ENCODE assay signal across 25 cellular contexts in genomic region chr2:147789720-147790119, GRCh38. TPM values are rescaled to one million over a fixed set of nuclear protein-coding genes. Genes with fewer than 3 reads are reported as not detected.
DNase-seq lines count a peak whose midpoint lies in the region; ATAC-seq, FAIRE-seq and TF ChIP-seq lines count a peak whose summit lies in the region.
"Had no signal": no experiment of that assay in that cellular context is flagged by ENCODE, and none has a peak within 500 bp of the region (broad histone marks: within the 10 kb centered on the region; RNA-seq: fewer than 3 reads in every experiment).

No MANE protein-coding gene starts in this region.

- H4K91ac ChIP-seq in IMR-90 (ENCODE audit: insufficient read depth, low read depth, low read length), result no peak overlapping the region

- H3K18ac ChIP-seq in IMR-90 (ENCODE audit: low read depth, low read length), result no peak overlapping the region

- H3K4me1 ChIP-seq in IMR-90 (ENCODE audit: control insufficient read depth, insufficient read depth, low read length) (peaks cover 2% of the 10 kb centered on the region; the same call in 1 of the 2 replicates), kidney (ENCODE audit: control insufficient read depth in 1 of 2, insufficient read depth in 1 of 2, low read depth in 1 of 2, low read length in 2 of 2) (no peaks in the 10 kb centered on the region)
- H3K4me1 ChIP-seq: ascending aorta had no signal

- H3K4me3 ChIP-seq in BJ (ENCODE audit: low read depth, low read length), result no peak overlapping the region
- H3K4me3 ChIP-seq in IMR-90 (ENCODE audit: insufficient read depth, low read depth, low read length), result no peak overlapping the region
- H3K4me3 ChIP-seq in cardiac fibroblast (replicated peaks in 1 of 2; ENCODE audit: low read depth in 2 of 2, low read length in 2 of 2), result no peak overlapping the region
- no peak overlapping the region for H3K4me3 ChIP-seq in kidney (ENCODE audit: low read length in 2 of 2)
- H3K4me3 ChIP-seq: ascending aorta, coronary artery, thoracic aorta had no signal

- H3K4me3 Mint-ChIP-seq in endothelial cell (ENCODE audit: unreplicated experiment), result no peak overlapping the region
- no peak overlapping the region for H3K4me3 Mint-ChIP-seq in activated naive CD4-positive, alpha-beta T cell treated with anti-CD3 and anti-CD28 coated beads, Interleukin-2, amount 10 ng/mL, durations not matched to agents 7 days and 5 days
- H3K4me3 Mint-ChIP-seq in activated CD8-positive, alpha-beta memory T cell treated with anti-CD3 and anti-CD28 coated beads, Interleukin-2, amount 10 ng/mL, durations not matched to agents 7 days and 5 days, result no peak overlapping the region
- H3K4me3 Mint-ChIP-seq: CD8-positive, alpha-beta T cell; stimulated activated memory B cell treated with anti-CD40 and anti-IgM and Interleukin-4, amounts not matched to agents 10 μg/mL and 1 μg/mL and 100 μg/mL, for 72 hours; T-helper 1 cell treated with Interleukin-12 subunit alpha and Interleukin-12 subunit beta and Interleukin-4 antibody, amounts not matched to agents 30 μg/mL and 1 μg/mL, for 36 hours had no signal

- in situ Hi-C loops in IMR-90 (cut with MboI; ENCODE audit: low sequenced_read_pairs), result no loop called here

- H3K79me1 ChIP-seq in IMR-90 (ENCODE audit: low read depth in 1 of 2, low read length in 2 of 2), result no peaks in the 10 kb centered on the region

- no peaks in the 10 kb centered on the region; the same call in 1 of the 2 replicates for H3K9me1 ChIP-seq in IMR-90 (ENCODE audit: insufficient read depth, low read length)

- H3K9me3 ChIP-seq in IMR-90 (ENCODE audit: control insufficient read depth, insufficient read depth, low read length) (no peaks in the 10 kb centered on the region), kidney (ENCODE audit: control insufficient read depth in 1 of 2, low read length in 2 of 2) (no peaks in the 10 kb centered on the region)
- H3K9me3 ChIP-seq: ascending aorta, thoracic aorta had no signal

- no peak overlapping the region for H2AK5ac ChIP-seq in IMR-90 (ENCODE audit: low read depth, low read length)

- H4K20me1 ChIP-seq in IMR-90 (ENCODE audit: insufficient read depth, low read length), result no peaks in the 10 kb centered on the region

- no peak overlapping the region for H3K14ac ChIP-seq in IMR-90 (replicated peaks; ENCODE audit: low read depth, low read length)

- intact Hi-C loops in IMR-90 (cut with micrococcal nuclease) (no loop called here), kidney (cut with DNase I) (no loop called here)

- H2BK120ac ChIP-seq in IMR-90 (ENCODE audit: low read depth, low read length), result no peak overlapping the region

- H3K9ac ChIP-seq in IMR-90 (ENCODE audit: low read depth, low read length), result no peak overlapping the region
- H3K9ac ChIP-seq in kidney (ENCODE audit: low read length in 2 of 2), result no peak overlapping the region

- peak overlapping the region; percentile 28; the same call in 1 of the 2 replicates for H3K4me2 ChIP-seq in IMR-90 (ENCODE audit: low read depth, low read length)

- no peak overlapping the region for H3K27ac Mint-ChIP-seq in endothelial cell (ENCODE audit: unreplicated experiment)
- H3K27ac Mint-ChIP-seq in activated naive CD4-positive, alpha-beta T cell treated with anti-CD3 and anti-CD28 coated beads, Interleukin-2, amount 10 ng/mL, durations not matched to agents 7 days and 5 days, result no peak overlapping the region
- no peak overlapping the region for H3K27ac Mint-ChIP-seq in activated CD8-positive, alpha-beta memory T cell treated with anti-CD3 and anti-CD28 coated beads, Interleukin-2, amount 10 ng/mL, durations not matched to agents 7 days and 5 days
- H3K27ac Mint-ChIP-seq: CD8-positive, alpha-beta T cell; stimulated activated memory B cell treated with anti-CD40 and anti-IgM and Interleukin-4, amounts not matched to agents 10 μg/mL and 1 μg/mL and 100 μg/mL, for 72 hours; T-helper 1 cell treated with Interleukin-12 subunit alpha and Interleukin-12 subunit beta and Interleukin-4 antibody, amounts not matched to agents 30 μg/mL and 1 μg/mL, for 36 hours had no signal

- no peak overlapping the region for H2BK15ac ChIP-seq in IMR-90 (ENCODE audit: low read depth, low read length)

- H3K4ac ChIP-seq in IMR-90 (ENCODE audit: low read depth, low read length), result no peak overlapping the region

- no peaks in the 10 kb centered on the region for H3K27me3 ChIP-seq in BJ (ENCODE audit: control insufficient read depth, insufficient read depth, low read length)
- no peaks in the 10 kb centered on the region for H3K27me3 ChIP-seq in IMR-90 (ENCODE audit: control insufficient read depth, insufficient read depth, low read length)
- H3K27me3 ChIP-seq: ascending aorta had no signal

- dilution Hi-C loops in IMR-90 (cut with HindIII; ENCODE audit: low sequenced_read_pairs, unreplicated experiment), result no loop called here

- peaks cover 3% of the 10 kb centered on the region for H3K27me3 Mint-ChIP-seq in endothelial cell (ENCODE audit: unreplicated experiment)
- H3K27me3 Mint-ChIP-seq in activated naive CD4-positive, alpha-beta T cell treated with anti-CD3 and anti-CD28 coated beads, Interleukin-2, amount 10 ng/mL, durations not matched to agents 7 days and 5 days, result no peaks in the 10 kb centered on the region
- H3K27me3 Mint-ChIP-seq in activated CD8-positive, alpha-beta memory T cell treated with anti-CD3 and anti-CD28 coated beads, Interleukin-2, amount 10 ng/mL, durations not matched to agents 7 days and 5 days, result no peaks in the 10 kb centered on the region
- H3K27me3 Mint-ChIP-seq: stimulated activated memory B cell treated with anti-CD40 and anti-IgM and Interleukin-4, amounts not matched to agents 10 μg/mL and 1 μg/mL and 100 μg/mL, for 72 hours had no signal

- H4K8ac ChIP-seq in IMR-90 (ENCODE audit: low read depth in 2 of 2, low read length in 2 of 2), result no peak overlapping the region

- ATAC-seq in IMR-90 (ENCODE audit: low read depth), result peak; percentile 70
- no peak for ATAC-seq in activated CD8-positive, alpha-beta memory T cell treated with anti-CD3 and anti-CD28 coated beads, Interleukin-2, amount 10 ng/mL, durations not matched to agents 7 days and 5 days
- ATAC-seq: CD8-positive, alpha-beta T cell; right cardiac atrium; stimulated activated memory B cell treated with anti-CD40 and anti-IgM and Interleukin-4, amounts not matched to agents 10 μg/mL and 1 μg/mL and 100 μg/mL, for 72 hours had no signal

- FAIRE-seq in kidney (lab: Jason Lieb, UNC), result no peak
- FAIRE-seq: endothelial cell of umbilical vein, GM18507 had no signal

- POLR2A ChIA-PET in BJ (lab: Charles Lee) (no interaction called here), IMR-90 (lab: Charles Lee; ENCODE audit: unreplicated experiment) (no interaction called here)

- no peak overlapping the region for H3K56ac ChIP-seq in IMR-90 (ENCODE audit: extremely low read depth, insufficient read depth, low read length)

- TF ChIP-seq RAD21 in IMR-90 (IDR thresholded peaks at IDR 0.05; ENCODE audit: low read length), result no peak

- no peak overlapping the region for H2BK5ac ChIP-seq in IMR-90 (ENCODE audit: low read depth, low read length, poor library complexity, severe bottlenecking)

- no peaks in the 10 kb centered on the region for H3K36me3 Mint-ChIP-seq in endothelial cell (ENCODE audit: low read depth, unreplicated experiment)
- no peaks in the 10 kb centered on the region for H3K36me3 Mint-ChIP-seq in activated naive CD4-positive, alpha-beta T cell treated with anti-CD3 and anti-CD28 coated beads, Interleukin-2, amount 10 ng/mL, durations not matched to agents 7 days and 5 days
- no peaks in the 10 kb centered on the region for H3K36me3 Mint-ChIP-seq in activated CD8-positive, alpha-beta memory T cell treated with anti-CD3 and anti-CD28 coated beads, Interleukin-2, amount 10 ng/mL, durations not matched to agents 7 days and 5 days
- H3K36me3 Mint-ChIP-seq: CD8-positive, alpha-beta T cell; stimulated activated memory B cell treated with anti-CD40 and anti-IgM and Interleukin-4, amounts not matched to agents 10 μg/mL and 1 μg/mL and 100 μg/mL, for 72 hours had no signal

- H2AK9ac ChIP-seq in IMR-90 (replicated peaks; ENCODE audit: low read depth, low read length, poor library complexity), result no peak overlapping the region

- no peaks in the 10 kb centered on the region for H3K9me3 Mint-ChIP-seq in endothelial cell (ENCODE audit: unreplicated experiment)
- no peaks in the 10 kb centered on the region for H3K9me3 Mint-ChIP-seq in activated naive CD4-positive, alpha-beta T cell treated with anti-CD3 and anti-CD28 coated beads, Interleukin-2, amount 10 ng/mL, durations not matched to agents 7 days and 5 days
- H3K9me3 Mint-ChIP-seq in activated CD8-positive, alpha-beta memory T cell treated with anti-CD3 and anti-CD28 coated beads, Interleukin-2, amount 10 ng/mL, durations not matched to agents 7 days and 5 days (ENCODE audit: low read depth), result peaks cover 1% of the 10 kb centered on the region
- H3K9me3 Mint-ChIP-seq: CD8-positive, alpha-beta T cell; stimulated activated memory B cell treated with anti-CD40 and anti-IgM and Interleukin-4, amounts not matched to agents 10 μg/mL and 1 μg/mL and 100 μg/mL, for 72 hours; T-helper 1 cell treated with Interleukin-12 subunit alpha and Interleukin-12 subunit beta and Interleukin-4 antibody, amounts not matched to agents 30 μg/mL and 1 μg/mL, for 36 hours had no signal

- H2BK20ac ChIP-seq in IMR-90 (ENCODE audit: low read depth, low read length), result no peak overlapping the region

- H4K5ac ChIP-seq in IMR-90 (ENCODE audit: low read depth, low read length), result no peak overlapping the region

- CTCF ChIA-PET in BJ (lab: Yijun Ruan, JAX) (no interaction called here), IMR-90 (lab: Yijun Ruan, JAX) (no interaction called here)
- CTCF ChIA-PET in activated naive CD4-positive, alpha-beta T cell treated with anti-CD3 and anti-CD28 coated beads, Interleukin-2, amount 10 ng/mL, durations not matched to agents 7 days and 5 days (lab: Charles Lee), result no interaction called here
- CTCF ChIA-PET in activated CD8-positive, alpha-beta memory T cell treated with anti-CD3 and anti-CD28 coated beads, Interleukin-2, amount 10 ng/mL, durations not matched to agents 7 days and 5 days (lab: Charles Lee), result interaction anchor here (1.4 kb wide), 1 partner anchor 11 kb away, joined by 3 read pairs; no protein-coding TSS in a partner anchor

- no peak overlapping the region for H3K27ac ChIP-seq in IMR-90 (ENCODE audit: insufficient read depth, low read length)
- no peak overlapping the region for H3K27ac ChIP-seq in kidney (ENCODE audit: low read depth in 2 of 2, low read length in 2 of 2)
- H3K27ac ChIP-seq: ascending aorta, coronary artery, thoracic aorta, VCaP had no signal

- H3K36me3 ChIP-seq in BJ (ENCODE audit: control insufficient read depth, insufficient read depth, low read length) (no peaks in the 10 kb centered on the region), IMR-90 (ENCODE audit: control insufficient read depth, insufficient read depth, low read length) (no peaks in the 10 kb centered on the region), kidney (ENCODE audit: control insufficient read depth in 1 of 2, insufficient read depth in 2 of 2, low read length in 2 of 2) (no peaks in the 10 kb centered on the region)
- H3K36me3 ChIP-seq: ascending aorta, thoracic aorta had no signal

- H3K4me1 Mint-ChIP-seq in endothelial cell (ENCODE audit: unreplicated experiment), result no peaks in the 10 kb centered on the region
- H3K4me1 Mint-ChIP-seq in activated naive CD4-positive, alpha-beta T cell treated with anti-CD3 and anti-CD28 coated beads, Interleukin-2, amount 10 ng/mL, durations not matched to agents 7 days and 5 days, result peaks cover 4% of the 10 kb centered on the region
- H3K4me1 Mint-ChIP-seq in activated CD8-positive, alpha-beta memory T cell treated with anti-CD3 and anti-CD28 coated beads, Interleukin-2, amount 10 ng/mL, durations not matched to agents 7 days and 5 days, result peaks cover 2% of the 10 kb centered on the region
- H3K4me1 Mint-ChIP-seq: stimulated activated memory B cell treated with anti-CD40 and anti-IgM and Interleukin-4, amounts not matched to agents 10 μg/mL and 1 μg/mL and 100 μg/mL, for 72 hours had no signal

- DNase-seq in BJ (ENCODE audit: low read depth), result peak; percentile 51
- peak; percentile 77 for DNase-seq in IMR-90
- peak; percentile 14 to 17 for DNase-seq in cardiac fibroblast (ENCODE audit: low read depth in 2 of 2)
- DNase-seq in iris pigment epithelial cell (ENCODE audit: low read depth), result peak; percentile 41
- DNase-seq in endothelial cell (ENCODE audit: low spot score), result no peak
- no peak for DNase-seq in activated naive CD4-positive, alpha-beta T cell treated with anti-CD3 and anti-CD28 coated beads, Interleukin-2, amount 10 ng/mL, durations not matched to agents 7 days and 5 days
- no peak for DNase-seq in activated CD8-positive, alpha-beta memory T cell treated with anti-CD3 and anti-CD28 coated beads, Interleukin-2, amount 10 ng/mL, durations not matched to agents 7 days and 5 days
- no peak for DNase-seq in kidney
- DNase-seq: activated naive CD4-positive, alpha-beta T cell; activated T-cell treated with anti-CD3 and anti-CD28 coated beads for 4 hours; CD8-positive, alpha-beta T cell; DND-41; NCI-H1105; NCI-H2081 treated with DMSO at 0.1 percent for 48 hours; NCI-H524 treated with DMSO at 0.1 percent for 48 hours; occipital lobe; right cardiac atrium had no signal

- TF ChIP-seq POLR2A in IMR-90 (IDR thresholded peaks at IDR 0.05; ENCODE audit: low read depth, low read length), result no peak

- H3K23ac ChIP-seq in IMR-90 (ENCODE audit: low read depth, low read length), result no peak overlapping the region

- TF ChIP-seq CTCF in BJ (IDR thresholded peaks at IDR 0.05; ENCODE audit: insufficient read depth, low read depth, low read length) (no peak), IMR-90 (conservative IDR thresholded peaks at IDR 0.05; ENCODE audit: low read depth, low read length) (no peak), cardiac fibroblast (IDR thresholded peaks at IDR 0.05; ENCODE audit: low read depth, low read length) (no peak), endothelial cell (IDR thresholded peaks at IDR 0.05; ENCODE audit: unreplicated experiment) (no peak), kidney (IDR thresholded peaks at IDR 0.05; ENCODE audit: borderline replicate concordance, extremely low read depth, insufficient read depth) (no peak)

- no TSS peak for BruUV-seq in IMR-90 (replicated peaks; lab: Mats Ljungman, UMichigan)

- no peak overlapping the region for H2AFZ ChIP-seq in IMR-90 (replicated peaks; ENCODE audit: low read length, poor library complexity)

- WGBS in IMR-90 (ENCODE audit: extremely low coverage in 2 of 2, insufficient read length in 1 of 2), 2 experiments, result no CpG with 5 or more reads among the region's 3 CpGs

RNA-seq across cellular contexts. Expression of gene ACVR2A, which starts 55.1 kb away (rescaled TPM):
- 2.2 and 5.4 TPM in 2 replicates for polyA plus RNA-seq in BJ (2011; rRNA removed)
- polyA minus RNA-seq in BJ (2011; rRNA and poly(A)+ RNA removed), result 10.2 and 11.4 TPM in 2 replicates
- total RNA-seq in IMR-90 (2012; rRNA removed), result 6.8 and 11.1 TPM in 2 replicates
- 1.7 and 1.8 TPM in 2 replicates for polyA plus RNA-seq in IMR-90 (2012; rRNA removed)
- 0.17 and 0.27 TPM in 2 replicates for polyA plus RNA-seq in IMR-90 (2012; cell fraction: cytosol; rRNA removed)
- polyA plus RNA-seq in IMR-90 (2012; cell fraction: nucleus; rRNA removed; ENCODE audit: low replicate concordance), result 0.50 and 6.1 TPM in 2 replicates
- 22.9 TPM for total RNA-seq in endothelial cell (ENCODE audit: unreplicated experiment)
- 1 to 10 TPM; 1.5 to 1.6 TPM for total RNA-seq in activated CD8-positive, alpha-beta memory T cell treated with anti-CD3 and anti-CD28 coated beads, Interleukin-2, amount 10 ng/mL, durations not matched to agents 7 days and 5 days
- 18.4 TPM for total RNA-seq in kidney
- 7.6 TPM for polyA plus RNA-seq in kidney (ENCODE audit: insufficient read depth, low read depth, low replicate concordance)

Comparison
In these comparisons a context has a peak if more than half of its experiments do, and no peak if none do; other contexts are left out.
1. DNase-seq: peak in BJ (single experiment), IMR-90 (single experiment), cardiac fibroblast (2 of 2) and iris pigment epithelial cell (single experiment); none in endothelial cell (single experiment), activated naive CD4-positive, alpha-beta T cell treated with anti-CD3 and anti-CD28 coated beads, Interleukin-2, amount 10 ng/mL, durations not matched to agents 7 days and 5 days (single experiment), activated CD8-positive, alpha-beta memory T cell treated with anti-CD3 and anti-CD28 coated beads, Interleukin-2, amount 10 ng/mL, durations not matched to agents 7 days and 5 days (single experiment) and kidney (single experiment).